ENCODE assay signal across 10 cellular contexts in the genomic region with DNA sequence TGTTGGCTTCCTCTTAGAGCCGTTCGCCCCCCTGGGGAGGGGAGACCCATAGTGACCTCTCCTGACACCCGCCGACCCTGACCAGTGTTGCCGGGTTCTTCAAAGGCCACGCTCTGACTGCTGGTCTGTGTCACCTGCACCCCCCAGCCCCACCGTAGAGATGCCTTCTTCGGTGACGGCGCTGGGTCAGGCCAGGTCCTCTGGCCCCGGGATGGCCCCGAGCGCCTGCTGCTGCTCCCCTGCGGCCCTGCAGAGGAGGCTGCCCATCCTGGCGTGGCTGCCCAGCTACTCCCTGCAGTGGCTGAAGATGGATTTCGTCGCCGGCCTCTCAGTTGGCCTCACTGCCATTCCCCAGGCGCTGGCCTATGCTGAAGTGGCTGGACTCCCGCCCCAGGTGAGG. TPM values are rescaled to one million over a fixed set of nuclear protein-coding genes. Genes with fewer than 3 reads are reported as not detected.
DNase-seq lines count a peak whose midpoint lies in the region; ATAC-seq and TF ChIP-seq lines count a peak whose summit lies in the region.
"Had no signal": no experiment of that assay in that cellular context is flagged by ENCODE, and none has a peak within 500 bp of the region (broad histone marks: within the 10 kb centered on the region; RNA-seq: fewer than 3 reads in every experiment).

No MANE protein-coding gene starts in this region.

- H3K27ac ChIP-seq in CD4-positive, CD25-positive, alpha-beta regulatory T cell (ENCODE audit: insufficient read depth, low read length, poor library complexity, severe bottlenecking) = no peak overlapping the region
- H3K27ac ChIP-seq in VCaP = peak overlapping the region; percentile 95
- no peak overlapping the region for H3K27ac ChIP-seq in foreskin keratinocyte

- peak overlapping the region; percentile 77 to 86 (median 78) for H3K27ac Mint-ChIP-seq in CD4-positive, CD25-positive, alpha-beta regulatory T cell
- H3K27ac Mint-ChIP-seq in progenitor cell of endocrine pancreas = no peak overlapping the region

- peaks cover 14% of the 10 kb centered on the region for H3K36me3 ChIP-seq in CD4-positive, CD25-positive, alpha-beta regulatory T cell (ENCODE audit: control insufficient read depth, insufficient read depth, low read length)

- H3K4me1 ChIP-seq in CD4-positive, CD25-positive, alpha-beta regulatory T cell (ENCODE audit: control insufficient read depth, insufficient read depth, low read length, poor library complexity, severe bottlenecking) = peaks cover 28% of the 10 kb centered on the region
- H3K4me1 ChIP-seq in foreskin keratinocyte = no peaks in the 10 kb centered on the region

- no peaks in the 10 kb centered on the region for H3K27me3 Mint-ChIP-seq in CD4-positive, CD25-positive, alpha-beta regulatory T cell
- no peaks in the 10 kb centered on the region for H3K27me3 Mint-ChIP-seq in progenitor cell of endocrine pancreas

- no peak for DNase-seq in CD4-positive, CD25-positive, alpha-beta regulatory T cell
- no peak for DNase-seq in fibroblast of the aortic adventitia (ENCODE audit: low read depth)
- DNase-seq in progenitor cell of endocrine pancreas (ENCODE audit: low spot score, unreplicated experiment) = no peak
- no peak for DNase-seq in foreskin keratinocyte
- DNase-seq in foreskin melanocyte = no peak
- no peak for DNase-seq in activated effector memory CD4-positive, alpha-beta T cell treated with Interleukin-2 at 50 U/mL for 16 hours
- DNase-seq: NCI-H1092 had no signal

- H3K36me3 Mint-ChIP-seq in CD4-positive, CD25-positive, alpha-beta regulatory T cell = peaks cover 21% of the 10 kb centered on the region
- H3K36me3 Mint-ChIP-seq in progenitor cell of endocrine pancreas (ENCODE audit: insufficient read depth) = peaks cover 8% of the 10 kb centered on the region

- no peak for ATAC-seq in CD4-positive, CD25-positive, alpha-beta regulatory T cell (ENCODE audit: low read depth in 2 of 2)
- ATAC-seq in foreskin keratinocyte (no peak), HG03342 (IDR thresholded peaks at IDR 0.05; ENCODE audit: unreplicated experiment) (no peak)

- H3K4me1 Mint-ChIP-seq in CD4-positive, CD25-positive, alpha-beta regulatory T cell = peaks cover 0 to 67% (median 26%) of the 10 kb centered on the region in 4 donors
- H3K4me1 Mint-ChIP-seq in progenitor cell of endocrine pancreas (ENCODE audit: low read depth) = peaks cover 8% of the 10 kb centered on the region

- H3K4me3 ChIP-seq in CD4-positive, CD25-positive, alpha-beta regulatory T cell (ENCODE audit: low read depth, low read length) = peak overlapping the region; percentile 26
- peak overlapping the region; percentile 86 for H3K4me3 ChIP-seq in fibroblast of the aortic adventitia (ENCODE audit: low read depth, low read length)

- no peaks in the 10 kb centered on the region for H3K9me3 ChIP-seq in CD4-positive, CD25-positive, alpha-beta regulatory T cell (ENCODE audit: control insufficient read depth in 2 of 2, low read length in 2 of 2)

- no peaks in the 10 kb centered on the region for H3K27me3 ChIP-seq in CD4-positive, CD25-positive, alpha-beta regulatory T cell (ENCODE audit: control insufficient read depth, insufficient read depth, low read length)
- no peaks in the 10 kb centered on the region for H3K27me3 ChIP-seq in foreskin keratinocyte

- peak overlapping the region; percentile 85 to 93 (median 88) for H3K4me3 Mint-ChIP-seq in CD4-positive, CD25-positive, alpha-beta regulatory T cell
- H3K4me3 Mint-ChIP-seq in progenitor cell of endocrine pancreas (ENCODE audit: low read depth) = peak overlapping the region; percentile 84

- TF ChIP-seq CTCF in VCaP (conservative IDR thresholded peaks at IDR 0.05) (no peak), fibroblast of the aortic adventitia (IDR thresholded peaks at IDR 0.05; ENCODE audit: insufficient read depth, low read length) (no peak), progenitor cell of endocrine pancreas (IDR thresholded peaks at IDR 0.05; ENCODE audit: unreplicated experiment) (no peak), foreskin keratinocyte (conservative IDR thresholded peaks at IDR 0.05) (no peak)

- H3K9me3 Mint-ChIP-seq in CD4-positive, CD25-positive, alpha-beta regulatory T cell = no peaks in the 10 kb centered on the region
- H3K9me3 Mint-ChIP-seq in progenitor cell of endocrine pancreas (ENCODE audit: low read depth) = no peaks in the 10 kb centered on the region

RNA-seq across cellular contexts. Expression of a gene that starts 1.2 kb away (rescaled TPM):
- total RNA-seq in CD4-positive, CD25-positive, alpha-beta regulatory T cell = 75.9 TPM
- 10 to 100 TPM in 1 of 4 donors, 1 to 10 TPM in 3; 7.7 to 10.2 (median 8.1) TPM for polyA plus RNA-seq in CD4-positive, CD25-positive, alpha-beta regulatory T cell
- total RNA-seq in fibroblast of the aortic adventitia (ENCODE audit: low replicate concordance) (8.5 and 12.2 TPM in 2 replicates), progenitor cell of endocrine pancreas (37.4 and 40.1 TPM in 2 replicates), foreskin keratinocyte (3.3 and 3.9 TPM in 2 replicates)
- 2.5 and 3.4 TPM in 2 replicates for polyA plus RNA-seq in foreskin keratinocyte

RNA-seq across cellular contexts. Expression of a gene that starts 1.3 kb away (rescaled TPM):
- total RNA-seq in CD4-positive, CD25-positive, alpha-beta regulatory T cell = 138 TPM
- 10 to 100 TPM; 43.8 to 48.4 (median 46.7) TPM for polyA plus RNA-seq in CD4-positive, CD25-positive, alpha-beta regulatory T cell
- total RNA-seq in fibroblast of the aortic adventitia (ENCODE audit: low replicate concordance) (17.6 and 80.9 TPM in 2 replicates), progenitor cell of endocrine pancreas (42.0 and 43.9 TPM in 2 replicates), foreskin keratinocyte (10.3 and 11.8 TPM in 2 replicates)
- polyA plus RNA-seq in foreskin keratinocyte = 12.4 and 13.0 TPM in 2 replicates

RNA-seq across cellular contexts. Expression of a gene that starts 39.3 kb away (rescaled TPM):
- total RNA-seq in CD4-positive, CD25-positive, alpha-beta regulatory T cell = 666 TPM
- polyA plus RNA-seq in CD4-positive, CD25-positive, alpha-beta regulatory T cell = 10 to 100 TPM; 27.6 to 33.7 (median 31.2) TPM
- total RNA-seq in fibroblast of the aortic adventitia (ENCODE audit: low replicate concordance) = 88.7 and 143 TPM in 2 replicates
- total RNA-seq in progenitor cell of endocrine pancreas = 57.6 and 61.9 TPM in 2 replicates
- total RNA-seq in foreskin keratinocyte = 51.1 and 60.1 TPM in 2 replicates
- 15.4 and 15.8 TPM in 2 replicates for polyA plus RNA-seq in foreskin keratinocyte

RNA-seq across cellular contexts. Expression of a gene that starts 51.6 kb away (rescaled TPM):
- total RNA-seq in CD4-positive, CD25-positive, alpha-beta regulatory T cell = not detected
- under 1 TPM in 2 of 4 donors, not detected in 2; 0.12 to 0.48 TPM for polyA plus RNA-seq in CD4-positive, CD25-positive, alpha-beta regulatory T cell
- total RNA-seq in fibroblast of the aortic adventitia (ENCODE audit: low replicate concordance) (0.09 TPM in 1 of 2 replicates, not detected in the other), progenitor cell of endocrine pancreas (0.36 TPM in 1 of 2 replicates, not detected in the other), foreskin keratinocyte (0.04 and 0.24 TPM in 2 replicates)
- 0.10 TPM in 2 replicates for polyA plus RNA-seq in foreskin keratinocyte
- total RNA-seq: T-helper 2 cell treated with Interferon-gamma antibody and Interleukin-4, amounts not matched to agents 100 ng/mL and 5 ng/mL, for 36 hours had no signal
